Comparison of ENCODE assay signal across 1 cellular context in the genomic region with DNA sequence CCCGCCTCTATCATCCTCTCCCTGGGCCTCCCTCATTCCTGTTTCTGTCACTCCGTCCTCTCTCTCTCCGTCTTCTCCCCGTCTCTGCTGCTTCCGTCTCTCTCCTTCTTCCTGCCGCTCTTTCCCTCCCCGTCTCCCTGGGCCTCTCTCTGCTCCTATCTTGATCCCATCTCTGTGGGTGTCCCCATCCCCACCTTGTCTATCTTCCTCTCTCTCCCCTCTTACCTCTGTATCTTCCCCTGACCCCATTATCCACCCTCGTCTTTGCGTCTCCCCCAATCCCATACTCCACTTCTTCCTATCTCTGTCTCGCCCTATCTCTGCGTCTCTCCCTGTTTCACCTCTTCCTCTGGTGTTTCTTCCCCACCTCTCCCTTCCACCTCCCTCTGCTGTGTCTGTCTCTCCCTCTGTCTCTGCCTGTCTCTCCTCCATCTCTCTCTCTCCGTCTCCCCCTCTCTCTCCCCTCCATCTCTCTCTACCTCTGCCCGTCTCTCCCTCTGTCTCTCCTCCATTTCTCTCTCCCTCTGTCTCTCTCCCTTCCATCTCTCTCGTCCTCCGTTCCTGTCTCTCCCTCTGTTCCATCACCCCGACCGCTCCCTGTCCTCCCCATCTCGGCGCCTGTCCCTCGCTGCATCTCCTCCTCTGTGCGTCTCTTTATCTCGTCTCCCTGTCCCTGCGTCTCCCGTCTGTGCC.
TF ChIP-seq lines count a peak whose summit lies in the region.

No MANE protein-coding gene starts in this region.

TF ChIP-seq in HEK293, 187 proteins besides CTCF, POLR2A, EP300 and RAD21 (continued from another document and continues in another):
- no peak; the same call in 1 of the 2 replicates for TF ChIP-seq ZBTB6 (tag by site-specific recombination; IDR thresholded peaks at IDR 0.05)
- peak; percentile 71 for TF ChIP-seq ZBTB17 (tag by site-specific recombination; IDR thresholded peaks at IDR 0.05)
- TF ChIP-seq, protein P1, sequence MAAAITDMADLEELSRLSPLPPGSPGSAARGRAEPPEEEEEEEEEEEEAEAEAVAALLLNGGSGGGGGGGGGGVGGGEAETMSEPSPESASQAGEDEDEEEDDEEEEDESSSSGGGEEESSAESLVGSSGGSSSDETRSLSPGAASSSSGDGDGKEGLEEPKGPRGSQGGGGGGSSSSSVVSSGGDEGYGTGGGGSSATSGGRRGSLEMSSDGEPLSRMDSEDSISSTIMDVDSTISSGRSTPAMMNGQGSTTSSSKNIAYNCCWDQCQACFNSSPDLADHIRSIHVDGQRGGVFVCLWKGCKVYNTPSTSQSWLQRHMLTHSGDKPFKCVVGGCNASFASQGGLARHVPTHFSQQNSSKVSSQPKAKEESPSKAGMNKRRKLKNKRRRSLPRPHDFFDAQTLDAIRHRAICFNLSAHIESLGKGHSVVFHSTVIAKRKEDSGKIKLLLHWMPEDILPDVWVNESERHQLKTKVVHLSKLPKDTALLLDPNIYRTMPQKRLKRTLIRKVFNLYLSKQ (tag by site-specific recombination; IDR thresholded peaks at IDR 0.05; ENCODE audit: borderline replicate concordance) = no peak
- TF ChIP-seq, protein P2, sequence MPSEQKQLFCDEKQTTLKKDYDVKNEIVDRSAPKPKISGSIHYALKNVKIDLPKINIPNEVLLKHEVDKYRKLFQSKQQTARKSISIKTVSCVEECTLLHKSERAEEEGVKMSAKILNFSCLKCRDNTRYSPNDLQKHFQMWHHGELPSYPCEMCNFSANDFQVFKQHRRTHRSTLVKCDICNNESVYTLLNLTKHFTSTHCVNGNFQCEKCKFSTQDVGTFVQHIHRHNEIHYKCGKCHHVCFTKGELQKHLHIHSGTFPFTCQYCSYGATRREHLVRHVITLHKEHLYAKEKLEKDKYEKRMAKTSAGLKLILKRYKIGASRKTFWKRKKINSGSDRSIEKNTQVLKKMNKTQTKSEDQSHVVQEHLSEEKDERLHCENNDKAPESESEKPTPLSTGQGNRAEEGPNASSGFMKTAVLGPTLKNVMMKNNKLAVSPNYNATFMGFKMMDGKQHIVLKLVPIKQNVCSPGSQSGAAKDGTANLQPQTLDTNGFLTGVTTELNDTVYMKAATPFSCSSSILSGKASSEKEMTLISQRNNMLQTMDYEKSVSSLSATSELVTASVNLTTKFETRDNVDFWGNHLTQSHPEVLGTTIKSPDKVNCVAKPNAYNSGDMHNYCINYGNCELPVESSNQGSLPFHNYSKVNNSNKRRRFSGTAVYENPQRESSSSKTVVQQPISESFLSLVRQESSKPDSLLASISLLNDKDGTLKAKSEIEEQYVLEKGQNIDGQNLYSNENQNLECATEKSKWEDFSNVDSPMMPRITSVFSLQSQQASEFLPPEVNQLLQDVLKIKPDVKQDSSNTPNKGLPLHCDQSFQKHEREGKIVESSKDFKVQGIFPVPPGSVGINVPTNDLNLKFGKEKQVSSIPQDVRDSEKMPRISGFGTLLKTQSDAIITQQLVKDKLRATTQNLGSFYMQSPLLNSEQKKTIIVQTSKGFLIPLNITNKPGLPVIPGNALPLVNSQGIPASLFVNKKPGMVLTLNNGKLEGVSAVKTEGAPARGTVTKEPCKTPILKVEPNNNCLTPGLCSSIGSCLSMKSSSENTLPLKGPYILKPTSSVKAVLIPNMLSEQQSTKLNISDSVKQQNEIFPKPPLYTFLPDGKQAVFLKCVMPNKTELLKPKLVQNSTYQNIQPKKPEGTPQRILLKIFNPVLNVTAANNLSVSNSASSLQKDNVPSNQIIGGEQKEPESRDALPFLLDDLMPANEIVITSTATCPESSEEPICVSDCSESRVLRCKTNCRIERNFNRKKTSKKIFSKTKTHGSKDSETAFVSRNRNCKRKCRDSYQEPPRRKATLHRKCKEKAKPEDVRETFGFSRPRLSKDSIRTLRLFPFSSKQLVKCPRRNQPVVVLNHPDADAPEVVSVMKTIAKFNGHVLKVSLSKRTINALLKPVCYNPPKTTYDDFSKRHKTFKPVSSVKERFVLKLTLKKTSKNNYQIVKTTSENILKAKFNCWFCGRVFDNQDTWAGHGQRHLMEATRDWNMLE (tag by site-specific recombination; conservative IDR thresholded peaks at IDR 0.05; ENCODE audit: low read depth) = no peak
- no peak for TF ChIP-seq ZNF174 (tag by site-specific recombination; IDR thresholded peaks at IDR 0.05)
- no peak for TF ChIP-seq BCL11B (tag by site-specific recombination; IDR thresholded peaks at IDR 0.05; ENCODE audit: low read depth)
- no peak for TF ChIP-seq TSHZ1 (tag by site-specific recombination; IDR thresholded peaks at IDR 0.05; ENCODE audit: borderline replicate concordance)
- no peak for TF ChIP-seq BCL11A (tag by site-specific recombination; IDR thresholded peaks at IDR 0.05; ENCODE audit: low read depth)
- TF ChIP-seq, protein P3, sequence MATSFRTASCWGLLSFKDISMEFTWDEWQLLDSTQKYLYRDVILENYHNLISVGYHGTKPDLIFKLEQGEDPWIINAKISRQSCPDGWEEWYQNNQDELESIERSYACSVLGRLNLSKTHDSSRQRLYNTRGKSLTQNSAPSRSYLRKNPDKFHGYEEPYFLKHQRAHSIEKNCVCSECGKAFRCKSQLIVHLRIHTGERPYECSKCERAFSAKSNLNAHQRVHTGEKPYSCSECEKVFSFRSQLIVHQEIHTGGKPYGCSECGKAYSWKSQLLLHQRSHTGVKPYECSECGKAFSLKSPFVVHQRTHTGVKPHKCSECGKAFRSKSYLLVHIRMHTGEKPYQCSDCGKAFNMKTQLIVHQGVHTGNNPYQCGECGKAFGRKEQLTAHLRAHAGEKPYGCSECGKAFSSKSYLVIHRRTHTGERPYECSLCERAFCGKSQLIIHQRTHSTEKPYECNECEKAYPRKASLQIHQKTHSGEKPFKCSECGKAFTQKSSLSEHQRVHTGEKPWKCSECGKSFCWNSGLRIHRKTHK (tag by site-specific recombination; IDR thresholded peaks at IDR 0.05) = no peak
- TF ChIP-seq, protein P4, sequence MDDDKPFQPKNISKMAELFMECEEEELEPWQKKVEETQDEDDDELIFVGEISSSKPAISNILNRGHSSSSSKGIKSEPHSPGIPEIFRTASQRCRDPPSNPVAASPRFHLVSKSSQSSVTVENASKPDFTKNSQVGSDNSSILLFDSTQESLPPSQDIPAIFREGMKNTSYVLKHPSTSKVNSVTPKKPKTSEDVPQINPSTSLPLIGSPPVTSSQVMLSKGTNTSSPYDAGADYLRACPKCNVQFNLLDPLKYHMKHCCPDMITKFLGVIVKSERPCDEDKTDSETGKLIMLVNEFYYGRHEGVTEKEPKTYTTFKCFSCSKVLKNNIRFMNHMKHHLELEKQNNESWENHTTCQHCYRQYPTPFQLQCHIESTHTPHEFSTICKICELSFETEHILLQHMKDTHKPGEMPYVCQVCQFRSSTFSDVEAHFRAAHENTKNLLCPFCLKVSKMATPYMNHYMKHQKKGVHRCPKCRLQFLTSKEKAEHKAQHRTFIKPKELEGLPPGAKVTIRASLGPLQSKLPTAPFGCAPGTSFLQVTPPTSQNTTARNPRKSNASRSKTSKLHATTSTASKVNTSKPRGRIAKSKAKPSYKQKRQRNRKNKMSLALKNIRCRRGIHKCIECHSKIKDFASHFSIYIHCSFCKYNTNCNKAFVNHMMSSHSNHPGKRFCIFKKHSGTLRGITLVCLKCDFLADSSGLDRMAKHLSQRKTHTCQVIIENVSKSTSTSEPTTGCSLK (tag by site-specific recombination; IDR thresholded peaks at IDR 0.05) = no peak
- TF ChIP-seq ZNF223 (tag by site-specific recombination; IDR thresholded peaks at IDR 0.05) = no peak
- TF ChIP-seq KLF8 (tag by site-specific recombination; IDR thresholded peaks at IDR 0.05) = peak; percentile 10; the same call in 1 of the 2 replicates
- no peak for TF ChIP-seq ZNF311 (tag by site-specific recombination; IDR thresholded peaks at IDR 0.05; ENCODE audit: borderline replicate concordance)
- 0 out of 2 replicates have a peak, but pooled peaks have one; percentile 26 for TF ChIP-seq ZEB2 (tag by site-specific recombination; IDR thresholded peaks at IDR 0.05)
- no peak for TF ChIP-seq ZBTB26 (tag by site-specific recombination; optimal IDR thresholded peaks at IDR 0.05)
- no peak for TF ChIP-seq ZNF350 (tag by site-specific recombination; IDR thresholded peaks at IDR 0.05)
- TF ChIP-seq ZNF658 (tag by site-specific recombination; IDR thresholded peaks at IDR 0.05) = no peak
- TF ChIP-seq ZNF416 (tag by site-specific recombination; IDR thresholded peaks at IDR 0.05) = no peak
- TF ChIP-seq ZNF571 (tag by site-specific recombination; IDR thresholded peaks at IDR 0.05) = no peak
- no peak for TF ChIP-seq ZNF830 (tag by site-specific recombination; IDR thresholded peaks at IDR 0.05; ENCODE audit: low read depth)
- peak; percentile 25; the same call in 1 of the 2 replicates for TF ChIP-seq ZNF521 (tag by site-specific recombination; IDR thresholded peaks at IDR 0.05)
- TF ChIP-seq, protein P5, sequence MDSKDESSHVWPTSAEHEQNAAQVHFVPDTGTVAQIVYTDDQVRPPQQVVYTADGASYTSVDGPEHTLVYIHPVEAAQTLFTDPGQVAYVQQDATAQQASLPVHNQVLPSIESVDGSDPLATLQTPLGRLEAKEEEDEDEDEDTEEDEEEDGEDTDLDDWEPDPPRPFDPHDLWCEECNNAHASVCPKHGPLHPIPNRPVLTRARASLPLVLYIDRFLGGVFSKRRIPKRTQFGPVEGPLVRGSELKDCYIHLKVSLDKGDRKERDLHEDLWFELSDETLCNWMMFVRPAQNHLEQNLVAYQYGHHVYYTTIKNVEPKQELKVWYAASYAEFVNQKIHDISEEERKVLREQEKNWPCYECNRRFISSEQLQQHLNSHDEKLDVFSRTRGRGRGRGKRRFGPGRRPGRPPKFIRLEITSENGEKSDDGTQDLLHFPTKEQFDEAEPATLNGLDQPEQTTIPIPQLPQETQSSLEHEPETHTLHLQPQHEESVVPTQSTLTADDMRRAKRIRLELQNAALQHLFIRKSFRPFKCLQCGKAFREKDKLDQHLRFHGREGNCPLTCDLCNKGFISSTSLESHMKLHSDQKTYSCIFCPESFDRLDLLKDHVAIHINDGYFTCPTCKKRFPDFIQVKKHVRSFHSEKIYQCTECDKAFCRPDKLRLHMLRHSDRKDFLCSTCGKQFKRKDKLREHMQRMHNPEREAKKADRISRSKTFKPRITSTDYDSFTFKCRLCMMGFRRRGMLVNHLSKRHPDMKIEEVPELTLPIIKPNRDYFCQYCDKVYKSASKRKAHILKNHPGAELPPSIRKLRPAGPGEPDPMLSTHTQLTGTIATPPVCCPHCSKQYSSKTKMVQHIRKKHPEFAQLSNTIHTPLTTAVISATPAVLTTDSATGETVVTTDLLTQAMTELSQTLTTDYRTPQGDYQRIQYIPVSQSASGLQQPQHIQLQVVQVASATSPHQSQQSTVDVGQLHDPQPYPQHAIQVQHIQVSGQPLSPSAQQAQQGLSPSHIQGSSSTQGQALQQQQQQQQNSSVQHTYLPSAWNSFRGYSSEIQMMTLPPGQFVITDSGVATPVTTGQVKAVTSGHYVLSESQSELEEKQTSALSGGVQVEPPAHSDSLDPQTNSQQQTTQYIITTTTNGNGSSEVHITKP (tag by site-specific recombination; IDR thresholded peaks at IDR 0.05) = no peak
- no peak for TF ChIP-seq MYNN (tag by site-specific recombination; IDR thresholded peaks at IDR 0.05; ENCODE audit: borderline replicate concordance)
- no peak for TF ChIP-seq ZNF140 (tag by site-specific recombination; IDR thresholded peaks at IDR 0.05)
- TF ChIP-seq ZNF37A (tag by site-specific recombination; IDR thresholded peaks at IDR 0.05) = no peak
- TF ChIP-seq ZNF558 (tag by site-specific recombination; IDR thresholded peaks at IDR 0.05) = no peak
- TF ChIP-seq ZNF623 (tag by site-specific recombination; IDR thresholded peaks at IDR 0.05) = no peak
- TF ChIP-seq ZNF292 (tag by site-specific recombination; IDR thresholded peaks at IDR 0.05; ENCODE audit: borderline replicate concordance, low read depth) = no peak
